Comparison of ENCODE assay signal across 1 cellular context in genomic region chr1:198641966-198642656, GRCh38.
TF ChIP-seq lines count a peak whose summit lies in the region.

No MANE protein-coding gene starts in this region.

TF ChIP-seq in K562, 482 proteins besides CTCF, POLR2A, EP300 and RAD21 (continued from another document):
- TF ChIP-seq ZNF76 (CRISPR knock-in tag; IDR thresholded peaks at IDR 0.05; ENCODE audit: borderline replicate concordance), result no peak
- no peak for TF ChIP-seq NFXL1 (CRISPR knock-in tag; IDR thresholded peaks at IDR 0.05)
- TF ChIP-seq ZNF124 (CRISPR knock-in tag; IDR thresholded peaks at IDR 0.05), result no peak
- TF ChIP-seq THRA (IDR thresholded peaks at IDR 0.05), result no peak
- TF ChIP-seq SOX6 (IDR thresholded peaks at IDR 0.05), result no peak
- TF ChIP-seq ZC3H11A (IDR thresholded peaks at IDR 0.05; ENCODE audit: low read depth, low read length), result no peak
- no peak for TF ChIP-seq U2AF1 (optimal IDR thresholded peaks at IDR 0.05; ENCODE audit: low read depth, low read length)
- TF ChIP-seq ZNF57 (CRISPR knock-in tag; IDR thresholded peaks at IDR 0.05), result no peak
- no peak for TF ChIP-seq BCL6 (CRISPR knock-in tag; IDR thresholded peaks at IDR 0.05)
- TF ChIP-seq DACH1 (IDR thresholded peaks at IDR 0.05; ENCODE audit: partially characterized antibody), result peak; percentile 98
- no peak; the same call in 1 of the 2 replicates for TF ChIP-seq FOSL1 (tag; conservative IDR thresholded peaks at IDR 0.05)
- TF ChIP-seq MTA1 (IDR thresholded peaks at IDR 0.05; ENCODE audit: borderline replicate concordance), result 0 out of 2 replicates have a peak, but pooled peaks have one; percentile 24
- TF ChIP-seq POLR3G (IDR thresholded peaks at IDR 0.05; ENCODE audit: extremely low read depth, insufficient read length, insufficient replicate concordance), result no peak
- TF ChIP-seq RBFOX2 (IDR thresholded peaks at IDR 0.05; ENCODE audit: low read depth, low read length), result peak; percentile 13; the same call in 1 of the 2 replicates
- TF ChIP-seq CREB3 (tag; conservative IDR thresholded peaks at IDR 0.05; ENCODE audit: low read depth), result no peak
- TF ChIP-seq SMC3 (conservative IDR thresholded peaks at IDR 0.05; ENCODE audit: insufficient read depth, low read depth, low read length), result no peak
- TF ChIP-seq, protein P1, sequence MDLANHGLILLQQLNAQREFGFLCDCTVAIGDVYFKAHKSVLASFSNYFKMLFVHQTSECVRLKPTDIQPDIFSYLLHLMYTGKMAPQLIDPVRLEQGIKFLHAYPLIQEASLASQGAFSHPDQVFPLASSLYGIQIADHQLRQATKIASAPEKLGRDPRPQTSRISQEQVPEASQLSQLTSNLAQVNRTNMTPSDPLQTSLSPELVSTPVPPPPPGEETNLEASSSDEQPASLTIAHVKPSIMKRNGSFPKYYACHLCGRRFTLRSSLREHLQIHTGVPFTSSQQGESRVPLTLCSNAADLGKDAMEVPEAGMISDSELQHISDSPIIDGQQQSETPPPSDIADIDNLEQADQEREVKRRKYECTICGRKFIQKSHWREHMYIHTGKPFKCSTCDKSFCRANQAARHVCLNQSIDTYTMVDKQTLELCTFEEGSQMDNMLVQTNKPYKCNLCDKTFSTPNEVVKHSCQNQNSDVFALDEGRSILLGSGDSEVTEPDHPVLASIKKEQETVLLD (IDR thresholded peaks at IDR 0.05), result peak; percentile 53; the same call in 1 of the 2 replicates
- TF ChIP-seq IRF1 (CRISPR knock-in tag; IDR thresholded peaks at IDR 0.05; ENCODE audit: borderline replicate concordance), result no peak
TF ChIP-seq in K562: peak in this region for 4.
